Comparison of ENCODE assay signal across 2 cellular contexts in the genomic region with DNA sequence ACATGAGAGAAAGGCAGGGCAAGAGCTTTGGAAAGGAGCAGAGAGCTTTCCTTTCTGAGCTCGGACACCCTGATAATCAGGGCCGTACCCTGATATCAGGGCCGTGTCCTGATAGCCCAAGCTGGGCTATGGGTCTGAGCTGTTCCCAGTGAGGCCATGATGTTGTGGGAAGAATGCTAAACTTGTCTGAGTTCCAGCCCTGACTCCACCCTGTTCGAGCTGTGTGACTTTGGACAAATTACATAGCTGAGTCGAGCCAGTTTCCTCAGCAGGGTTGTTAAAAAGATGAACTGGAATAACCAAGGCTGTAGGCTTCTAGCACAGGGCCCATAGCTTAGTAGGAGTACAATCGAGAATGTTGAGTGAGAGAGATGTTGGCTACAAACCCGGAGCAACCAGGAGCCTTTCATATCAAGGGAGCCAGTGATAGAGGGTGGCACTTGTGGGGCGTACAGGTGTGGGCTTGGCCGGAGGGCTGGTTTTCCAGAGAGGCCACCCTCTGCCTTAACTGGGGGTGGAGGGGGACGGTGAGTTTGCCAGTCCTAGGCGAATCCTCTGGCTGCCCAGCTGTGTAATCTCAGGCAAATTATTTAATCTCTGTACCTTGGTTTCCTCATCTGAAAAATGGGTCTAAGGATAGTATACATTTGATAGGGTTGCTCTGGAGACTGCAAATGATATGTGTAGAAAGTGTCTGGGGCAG.
TF ChIP-seq lines count a peak whose summit lies in the region.

No MANE protein-coding gene starts in this region.

TF ChIP-seq in HepG2, 621 proteins besides CTCF, POLR2A, EP300 and RAD21:
- peak; percentile 66 for TF ChIP-seq ZNF629 (CRISPR knock-in tag; conservative IDR thresholded peaks at IDR 0.05)
- no peak for TF ChIP-seq SRY (CRISPR knock-in tag; IDR thresholded peaks at IDR 0.05)

TF ChIP-seq in GM12891, 5 proteins besides CTCF, POLR2A, EP300 and RAD21:
- TF ChIP-seq SPI1 (IDR thresholded peaks at IDR 0.05; ENCODE audit: low read depth, low read length) (no peak), POLR2AphosphoS5 (IDR thresholded peaks at IDR 0.05; ENCODE audit: low read depth, low read length) (no peak), POU2F2 (IDR thresholded peaks at IDR 0.05; ENCODE audit: low read depth, low read length) (no peak), TAF1 (IDR thresholded peaks at IDR 0.05; ENCODE audit: low read depth, low read length) (no peak), PAX5 (IDR thresholded peaks at IDR 0.05; ENCODE audit: insufficient read depth, low read length, severe bottlenecking) (no peak)
